Comparison of ENCODE assay signal across 29 cellular contexts in the genomic region with DNA sequence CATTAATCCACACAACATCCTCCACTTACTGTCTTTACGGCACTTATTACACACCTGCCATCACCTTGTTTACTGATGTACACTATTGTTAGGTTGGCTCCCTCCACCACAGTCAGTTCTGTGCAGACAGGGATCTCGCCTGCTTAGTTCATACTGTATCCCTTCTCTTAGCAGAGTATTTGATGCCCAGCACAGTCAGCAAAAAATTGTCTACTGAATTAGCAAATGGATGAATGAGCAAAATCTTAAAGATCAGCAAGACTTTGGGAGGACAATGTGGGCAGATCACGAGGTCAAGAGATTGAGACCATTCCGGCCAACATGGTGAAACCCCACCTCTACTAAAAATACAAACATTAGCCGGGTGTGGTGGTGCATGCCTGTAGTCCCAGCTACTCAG.
"Had no signal": no experiment of that assay in that cellular context is flagged by ENCODE, and none has a peak within 500 bp of the region (broad histone marks: within the 10 kb centered on the region; RNA-seq: fewer than 3 reads in every experiment).

No MANE protein-coding gene starts in this region.

- H3K4me1 ChIP-seq: esophagus muscularis mucosa, foreskin keratinocyte, gastrocnemius medialis, heart left ventricle had no signal

- H3K27me3 ChIP-seq: brain microvascular endothelial cell, dorsolateral prefrontal cortex, esophagus muscularis mucosa, foreskin keratinocyte, gastrocnemius medialis had no signal

- H3K9me3 ChIP-seq: esophagus muscularis mucosa, gastrocnemius medialis, heart left ventricle had no signal

- FAIRE-seq: astrocyte, bronchial epithelial cell had no signal

- H3K4me3 ChIP-seq: coronary artery, dorsolateral prefrontal cortex, esophagus muscularis mucosa, gastrocnemius medialis, heart left ventricle had no signal

- H3K36me3 ChIP-seq: brain microvascular endothelial cell, esophagus muscularis mucosa, gastrocnemius medialis, heart left ventricle had no signal

- DNase-seq: activated CD4-positive, alpha-beta T cell treated with anti-CD3 and anti-CD28 coated beads for 36 hours; activated CD4-positive, alpha-beta T cell treated with anti-CD3 and anti-CD28 coated beads, Interleukin-2, amount 50 U/mL, for 1 hour; activated CD4-positive, alpha-beta T cell treated with anti-CD3 and anti-CD28 coated beads, Interleukin-2, amount 50 U/mL, for 48 hours; activated CD4-positive, CD25-positive, alpha-beta regulatory T cell; activated CD4-positive, CD25-positive, alpha-beta regulatory T cell treated with anti-CD3 and anti-CD28 coated beads, Interleukin-2, amount 50 U/mL, for 72 hours; activated CD8-positive, alpha-beta memory T cell treated with anti-CD3 and anti-CD28 coated beads for 24 hours; activated CD8-positive, alpha-beta T cell treated with anti-CD3 and anti-CD28 coated beads for 36 hours; activated effector memory CD4-positive, alpha-beta T cell treated with Interleukin-2 at 50 U/mL for 16 hours; activated gamma-delta T cell treated with Interleukin-2 at 50 U/mL for 16 hours; activated naive CD4-positive, alpha-beta T cell treated with anti-CD3 and anti-CD28 coated beads, Interleukin-2, amount 50 U/mL, for 16 hours; activated naive CD4-positive, alpha-beta T cell treated with Interleukin-2 at 50 U/mL for 16 hours; activated T-cell treated with anti-CD3 and anti-CD28 coated beads, Interleukin-2, amount 50 U/mL, for 4 hours; amniotic stem cell; anterior cingulate cortex; brain microvascular endothelial cell; dorsolateral prefrontal cortex; effector memory CD8-positive, alpha-beta T cell; erythroblast; foreskin keratinocyte; gastrocnemius medialis; glutamatergic neuron; heart left ventricle; T-helper 17 cell; T1000 had no signal

- H3K27ac ChIP-seq: brain microvascular endothelial cell, coronary artery, dorsolateral prefrontal cortex, esophagus muscularis mucosa, foreskin keratinocyte, gastrocnemius medialis, heart left ventricle had no signal

- ATAC-seq: activated CD4-positive, alpha-beta T cell treated with anti-CD3 and anti-CD28 coated beads for 36 hours; activated CD8-positive, alpha-beta T cell treated with anti-CD3 and anti-CD28 coated beads for 36 hours; activated T-cell treated with anti-CD3 and anti-CD28 coated beads, Interleukin-2, amount 50 U/mL, for 4 hours; activated T-helper 17 cell treated with anti-CD3 and anti-CD28 coated beads, Interleukin-2, amount 50 U/mL, for 72 hours; effector memory CD8-positive, alpha-beta T cell; foreskin keratinocyte; gastrocnemius medialis; heart left ventricle; T-helper 17 cell had no signal
